ENCODE assay signal across 2 cellular contexts in the genomic region with DNA sequence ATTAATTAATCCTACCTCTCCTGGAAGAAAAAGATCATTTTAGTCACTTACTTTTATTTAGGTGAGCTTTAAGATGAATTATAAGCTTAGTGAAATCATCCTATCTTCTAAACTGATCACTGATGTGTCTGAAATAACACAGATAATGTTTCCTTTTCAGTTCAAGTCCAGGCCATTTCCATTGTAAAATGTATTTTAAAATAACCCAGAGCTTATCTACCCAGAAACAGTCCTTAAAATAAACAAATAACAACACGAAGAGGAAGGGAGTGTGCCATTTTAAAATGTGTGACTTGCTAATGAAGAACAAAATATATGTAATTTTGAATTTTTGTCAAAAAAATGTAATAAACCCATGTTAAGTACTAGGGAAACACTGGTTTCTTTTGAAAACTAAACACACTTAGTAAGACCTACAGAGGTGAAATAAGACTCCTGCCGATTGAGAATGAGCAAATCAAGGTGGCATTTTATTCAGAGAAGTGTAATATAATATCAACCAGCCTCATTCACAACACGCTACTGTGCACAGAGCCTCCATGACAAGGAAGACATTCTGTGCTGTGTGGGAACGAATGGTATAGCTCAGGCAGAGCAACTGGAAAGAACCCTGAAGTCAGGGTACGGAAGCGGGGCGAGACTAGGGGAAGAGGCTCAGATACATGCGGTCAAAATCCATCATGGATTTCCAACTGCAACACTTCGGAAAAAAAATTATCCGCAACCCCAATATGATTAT.
A peak's percentile ranks its signal among the peaks of the same experiment; 100 is the strongest.
TF ChIP-seq lines count a peak whose summit lies in the region.

No MANE protein-coding gene starts in this region.

TF ChIP-seq in HEK293, 187 proteins besides CTCF, POLR2A, EP300 and RAD21 (continued from another document):
- TF ChIP-seq PRDM10 (tag by site-specific recombination; IDR thresholded peaks at IDR 0.05), result peak; percentile 84
- no peak for TF ChIP-seq ZBTB48 (tag by site-specific recombination; IDR thresholded peaks at IDR 0.05)
- TF ChIP-seq ZNF548 (tag by site-specific recombination; IDR thresholded peaks at IDR 0.05), result no peak
- peak; percentile 71; the same call in 1 of the 2 replicates for TF ChIP-seq OSR2 (tag by site-specific recombination; IDR thresholded peaks at IDR 0.05)
- TF ChIP-seq PBX3 (CRISPR knock-in tag; IDR thresholded peaks at IDR 0.05), result no peak
- no peak for TF ChIP-seq RBAK (tag by site-specific recombination; IDR thresholded peaks at IDR 0.05)
- peak; percentile 22; the same call in 1 of the 2 replicates for TF ChIP-seq ZBTB17 (tag by site-specific recombination; IDR thresholded peaks at IDR 0.05)
- TF ChIP-seq ZNF692 (tag by site-specific recombination; IDR thresholded peaks at IDR 0.05), result no peak
- peak; percentile 62 for TF ChIP-seq WT1 (tag by site-specific recombination; IDR thresholded peaks at IDR 0.05)
- TF ChIP-seq ZNF629 (tag by site-specific recombination; IDR thresholded peaks at IDR 0.05), result peak; percentile 9; the same call in 1 of the 2 replicates
- peak; percentile 80 for TF ChIP-seq ZNF600 (tag by site-specific recombination; IDR thresholded peaks at IDR 0.05)
- TF ChIP-seq, protein P1, sequence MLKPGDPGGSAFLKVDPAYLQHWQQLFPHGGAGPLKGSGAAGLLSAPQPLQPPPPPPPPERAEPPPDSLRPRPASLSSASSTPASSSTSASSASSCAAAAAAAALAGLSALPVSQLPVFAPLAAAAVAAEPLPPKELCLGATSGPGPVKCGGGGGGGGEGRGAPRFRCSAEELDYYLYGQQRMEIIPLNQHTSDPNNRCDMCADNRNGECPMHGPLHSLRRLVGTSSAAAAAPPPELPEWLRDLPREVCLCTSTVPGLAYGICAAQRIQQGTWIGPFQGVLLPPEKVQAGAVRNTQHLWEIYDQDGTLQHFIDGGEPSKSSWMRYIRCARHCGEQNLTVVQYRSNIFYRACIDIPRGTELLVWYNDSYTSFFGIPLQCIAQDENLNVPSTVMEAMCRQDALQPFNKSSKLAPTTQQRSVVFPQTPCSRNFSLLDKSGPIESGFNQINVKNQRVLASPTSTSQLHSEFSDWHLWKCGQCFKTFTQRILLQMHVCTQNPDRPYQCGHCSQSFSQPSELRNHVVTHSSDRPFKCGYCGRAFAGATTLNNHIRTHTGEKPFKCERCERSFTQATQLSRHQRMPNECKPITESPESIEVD (tag by site-specific recombination; IDR thresholded peaks at IDR 0.05), result peak; percentile 82
- no peak for TF ChIP-seq ZNF621 (tag by site-specific recombination; IDR thresholded peaks at IDR 0.05)
- TF ChIP-seq ZNF398 (tag by site-specific recombination; IDR thresholded peaks at IDR 0.05), result no peak

TF ChIP-seq in SK-N-SH, 30 proteins besides CTCF, POLR2A, EP300 and RAD21 (continued from another document):
- TF ChIP-seq, protein P2, sequence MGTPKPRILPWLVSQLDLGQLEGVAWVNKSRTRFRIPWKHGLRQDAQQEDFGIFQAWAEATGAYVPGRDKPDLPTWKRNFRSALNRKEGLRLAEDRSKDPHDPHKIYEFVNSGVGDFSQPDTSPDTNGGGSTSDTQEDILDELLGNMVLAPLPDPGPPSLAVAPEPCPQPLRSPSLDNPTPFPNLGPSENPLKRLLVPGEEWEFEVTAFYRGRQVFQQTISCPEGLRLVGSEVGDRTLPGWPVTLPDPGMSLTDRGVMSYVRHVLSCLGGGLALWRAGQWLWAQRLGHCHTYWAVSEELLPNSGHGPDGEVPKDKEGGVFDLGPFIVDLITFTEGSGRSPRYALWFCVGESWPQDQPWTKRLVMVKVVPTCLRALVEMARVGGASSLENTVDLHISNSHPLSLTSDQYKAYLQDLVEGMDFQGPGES (IDR thresholded peaks at IDR 0.05; ENCODE audit: low read depth, low read length), result no peak
- no peak for TF ChIP-seq GABPA (IDR thresholded peaks at IDR 0.05; ENCODE audit: low read depth)
TF ChIP-seq in SK-N-SH: peak in this region for 0.
